In the genomic region with DNA sequence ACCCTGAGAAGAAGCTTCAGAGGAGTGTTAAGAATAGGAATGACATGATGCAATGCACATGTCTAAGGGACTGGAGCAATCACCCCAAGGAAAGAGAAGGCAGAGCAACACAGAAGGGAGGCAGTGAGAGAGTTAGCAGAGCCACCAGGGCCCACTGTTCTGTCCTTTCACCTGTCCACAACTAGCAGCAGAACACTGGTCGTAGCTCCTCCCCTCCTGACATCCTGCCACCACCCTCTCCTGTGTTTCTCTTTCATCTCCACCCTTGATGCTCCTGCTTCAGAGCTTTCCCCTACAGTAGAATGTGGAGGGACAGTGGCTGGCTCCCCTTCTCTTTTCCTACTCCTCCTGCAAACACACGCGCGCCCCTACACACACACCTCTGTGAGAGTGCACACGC, we compare ENCODE assay signal across 30 cellular contexts.
"Had no signal": no experiment of that assay in that cellular context is flagged by ENCODE, and none has a peak within 500 bp of the region (broad histone marks: within the 10 kb centered on the region; RNA-seq: fewer than 3 reads in every experiment).

No MANE protein-coding gene starts in this region.

- H3K9me3 ChIP-seq: colonic mucosa, esophagus squamous epithelium, pancreas, prostate gland, sigmoid colon, testis, transverse colon had no signal

- ATAC-seq: activated CD4-positive, CD25-positive, alpha-beta regulatory T cell treated with anti-CD3 and anti-CD28 coated beads, Interleukin-2, amount 50 U/mL, for 24 hours; left lobe of liver; pancreas had no signal

- H3K4me1 ChIP-seq: colonic mucosa, prostate gland, testis, transverse colon had no signal

- H3K9me3 Mint-ChIP-seq: nephron; stimulated activated naive B cell treated with anti-CD40 and anti-IgM and Interleukin-4, amounts not matched to agents 10 μg/mL and 1 μg/mL and 100 μg/mL, for 72 hours had no signal

- H3K27ac ChIP-seq: colonic mucosa, epithelial cell of prostate, esophagus squamous epithelium, pancreas, prostate gland, sigmoid colon, testis, transverse colon, VCaP had no signal

- H3K36me3 ChIP-seq: colonic mucosa, esophagus squamous epithelium, pancreas, prostate gland, sigmoid colon, transverse colon had no signal

- H3K36me3 Mint-ChIP-seq: stimulated activated naive B cell treated with anti-CD40 and anti-IgM and Interleukin-4, amounts not matched to agents 10 μg/mL and 1 μg/mL and 100 μg/mL, for 72 hours; T-cell had no signal

- H3K4me3 Mint-ChIP-seq: nephron; stimulated activated naive B cell treated with anti-CD40 and anti-IgM and Interleukin-4, amounts not matched to agents 10 μg/mL and 1 μg/mL and 100 μg/mL, for 72 hours; T-cell had no signal

- H3K4me1 Mint-ChIP-seq: stimulated activated naive B cell treated with anti-CD40 and anti-IgM and Interleukin-4, amounts not matched to agents 10 μg/mL and 1 μg/mL and 100 μg/mL, for 72 hours; T-cell had no signal

- H3K27me3 ChIP-seq: colonic mucosa, pancreas, sigmoid colon, testis, transverse colon had no signal

- H3K27ac Mint-ChIP-seq: stimulated activated naive B cell treated with anti-CD40 and anti-IgM and Interleukin-4, amounts not matched to agents 10 μg/mL and 1 μg/mL and 100 μg/mL, for 72 hours; T-cell had no signal

- DNase-seq: activated CD4-positive, alpha-beta T cell treated with anti-CD3 and anti-CD28 coated beads for 48 hours; activated CD4-positive, alpha-beta T cell treated with anti-CD3 and anti-CD28 coated beads, Interleukin-2, amount 50 U/mL, for 48 hours; activated CD8-positive, alpha-beta memory T cell treated with anti-CD3 and anti-CD28 coated beads for 24 hours; activated effector memory CD4-positive, alpha-beta T cell treated with Interleukin-2 at 50 U/mL for 16 hours; activated naive CD4-positive, alpha-beta T cell treated with Interleukin-2 at 50 U/mL for 16 hours; cerebellar nuclear complex; colonic mucosa; effector CD8-positive, alpha-beta T cell; esophagus squamous epithelium; foreskin melanocyte; kidney glomerular epithelial cell; mesendoderm; nucleus accumbens; pancreas; sigmoid colon; stimulated activated CD4-positive, alpha-beta T cell treated with anti-CD3 and anti-CD28 coated beads, Interleukin-1b, Interleukin-23, amount 100 ng/mL, for 48 hours; stimulated activated CD4-positive, alpha-beta T cell treated with anti-CD3 and anti-CD28 coated beads, Interleukin-4, amount 100 ng/mL, for 4 hours; stimulated activated CD8-positive, alpha-beta memory T cell treated with anti-CD3 and anti-CD28 coated beads, Interleukin-4, amount 100 ng/mL, for 48 hours; stimulated activated naive B cell treated with anti-CD40 and anti-IgM and Interleukin-4, amounts not matched to agents 10 μg/mL and 1 μg/mL and 100 μg/mL, for 72 hours; T-cell; testis; transverse colon had no signal

- H3K4me3 ChIP-seq: colonic mucosa, esophagus squamous epithelium, lung, pancreas, prostate gland, sigmoid colon, smooth muscle cell, testis, transverse colon had no signal

- H3K4me2 ChIP-seq: smooth muscle cell had no signal
